ENCODE assay signal across 11 cellular contexts in the genomic region with DNA sequence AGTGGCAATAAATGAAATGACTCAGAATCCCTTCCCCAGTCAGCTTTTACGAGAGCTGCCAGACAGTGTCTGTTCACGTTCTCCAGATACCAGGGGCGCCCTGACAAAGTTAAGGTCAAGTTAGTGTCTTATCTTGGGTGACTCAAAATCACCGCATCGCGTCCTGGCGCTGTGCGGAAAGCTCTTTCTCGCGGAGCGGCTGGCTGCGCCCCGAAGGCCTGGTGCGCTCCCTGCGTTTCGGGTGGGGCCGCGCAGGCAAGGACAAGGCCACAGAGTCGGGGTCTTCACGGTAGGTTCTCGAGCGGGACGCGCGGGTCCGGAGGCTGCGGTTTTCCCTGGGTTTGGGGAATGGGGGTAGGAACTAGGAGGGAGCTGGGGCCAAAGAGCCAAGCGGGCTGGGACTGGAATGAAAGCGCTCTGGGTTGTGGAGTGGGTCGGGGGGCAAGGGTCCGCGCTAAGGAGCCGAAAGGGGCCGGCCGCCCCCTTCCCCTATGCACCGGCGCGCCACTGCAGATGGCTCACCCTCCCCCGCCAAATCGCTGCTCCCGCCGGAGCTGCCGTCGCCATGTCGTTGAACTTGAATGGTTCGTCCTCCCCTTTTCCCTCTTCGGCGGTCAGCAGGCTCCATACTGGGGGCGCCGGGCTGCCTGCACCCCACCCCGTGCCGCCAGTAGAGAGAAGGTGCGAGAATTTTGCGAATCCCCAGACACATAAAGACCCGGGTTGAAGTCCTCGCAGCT. TPM values are rescaled to one million over a fixed set of nuclear protein-coding genes. Genes with fewer than 3 reads are reported as not detected.
DNase-seq lines count a peak whose midpoint lies in the region; ATAC-seq, FAIRE-seq and TF ChIP-seq lines count a peak whose summit lies in the region.
"Had no signal": no experiment of that assay in that cellular context is flagged by ENCODE, and none has a peak within 500 bp of the region (broad histone marks: within the 10 kb centered on the region; RNA-seq: fewer than 3 reads in every experiment).

No MANE protein-coding gene starts in this region.

- TF ChIP-seq RAD21 in A549 (conservative IDR thresholded peaks at IDR 0.05 in 1 of 2, IDR thresholded peaks at IDR 0.05 in 1 of 2): no peak

- H3K9me2 ChIP-seq in GM23248 (ENCODE audit: insufficient read depth): no peaks in the 10 kb centered on the region

- no peak for TF ChIP-seq EP300 in A549 (IDR thresholded peaks at IDR 0.05)

- peak; percentile 52 to 80 for ATAC-seq in A549
- ATAC-seq in mucosa of descending colon: peak; percentile 30
- ATAC-seq in upper lobe of right lung: no peak
- no peak for ATAC-seq in GM19467 (IDR thresholded peaks at IDR 0.05; ENCODE audit: unreplicated experiment)

- no peaks in the 10 kb centered on the region for H3K27me3 ChIP-seq in GM23248 (replicated peaks; ENCODE audit: insufficient read depth)
- peaks cover 89% of the 10 kb centered on the region for H3K27me3 ChIP-seq in WERI-Rb-1 (ENCODE audit: insufficient read depth, low read depth, severe bottlenecking)
- H3K27me3 ChIP-seq in upper lobe of right lung: peaks cover 98% of the 10 kb centered on the region

- H3K9me3 ChIP-seq in A549: no peaks in the 10 kb centered on the region
- H3K9me3 ChIP-seq in GM23248 (ENCODE audit: low read depth): no peaks in the 10 kb centered on the region
- H3K9me3 ChIP-seq in WERI-Rb-1 (ENCODE audit: severe bottlenecking): peaks cover 17% of the 10 kb centered on the region
- H3K9me3 ChIP-seq in mucosa of descending colon: no peaks in the 10 kb centered on the region
- H3K9me3 ChIP-seq in upper lobe of right lung: no peaks in the 10 kb centered on the region

- 12% methylated on average over 40 of the region's 56 CpGs for WGBS in A549 (ENCODE audit: missing lambda C conversion rate)
- WGBS in GM23248 (ENCODE audit: low coverage in 1 of 2, low lambda C conversion rate in 2 of 2, missing lambda C conversion rate in 2 of 2), 2 experiments: 1% methylated on average over 47 to 56 of the region's 56 CpGs

- H3K79me2 ChIP-seq in GM23248 (ENCODE audit: insufficient read depth): peaks cover 73% of the 10 kb centered on the region

- POLR2A ChIA-PET in A549 (lab: Yijun Ruan, JAX): interaction anchor here (0.6 to 1.2 kb wide), 4 partner anchors 103 to 1160 kb away, joined by 3 to 5 read pairs (median 3); a partner anchor contains a TSS

- TF ChIP-seq CTCF in A549 (IDR thresholded peaks at IDR 0.05) (no peak), WERI-Rb-1 (IDR thresholded peaks at IDR 0.05; ENCODE audit: low read depth, low read length) (no peak), mucosa of descending colon (IDR thresholded peaks at IDR 0.05) (no peak), upper lobe of right lung (IDR thresholded peaks at IDR 0.05) (no peak)

- intact Hi-C loops in mucosa of descending colon (cut with DNase I, micrococcal nuclease): no loop called here
- intact Hi-C loops in head of caudate nucleus (cut with DNase I): no loop called here
- intact Hi-C loops in upper lobe of right lung (cut with DNase I): no loop called here

- H3K36me3 ChIP-seq in GM23248 (ENCODE audit: low read depth) (peaks cover under 1% of the 10 kb centered on the region; the same call in 1 of the 2 replicates), WERI-Rb-1 (no peaks in the 10 kb centered on the region), mucosa of descending colon (ENCODE audit: low read depth) (no peaks in the 10 kb centered on the region), upper lobe of right lung (no peaks in the 10 kb centered on the region)

- in situ Hi-C loops in GM23248 (cut with MboI): loop anchor here (25.0 kb wide), 1 partner anchor 1633 kb away; no protein-coding TSS in a partner anchor

- peak overlapping the region; percentile 56 for H3K4me3 ChIP-seq in A549
- peak overlapping the region; percentile 88 for H3K4me3 ChIP-seq in GM23248
- H3K4me3 ChIP-seq in WERI-Rb-1 (ENCODE audit: low read depth, low read length): 0 out of 2 replicates have a peak overlapping the region, but pooled peaks have one; percentile 3
- no peak overlapping the region for H3K4me3 ChIP-seq in mucosa of descending colon
- no peak overlapping the region for H3K4me3 ChIP-seq in upper lobe of right lung

- peaks cover 28% of the 10 kb centered on the region for H3F3A ChIP-seq in GM23248 (ENCODE audit: insufficient read depth)

- peak overlapping the region; percentile 93 for H3K9ac ChIP-seq in GM23248

- CTCF ChIA-PET in A549 (lab: Yijun Ruan, JAX): interaction anchor here (0.6 to 2.3 kb wide), 13 partner anchors 8 to 888 kb away, joined by 3 to 9 read pairs (median 3); no protein-coding TSS in a partner anchor

- H3K27ac ChIP-seq in A549: peak overlapping the region; percentile 72 to 90
- peak overlapping the region; percentile 89 for H3K27ac ChIP-seq in GM23248
- no peak overlapping the region for H3K27ac ChIP-seq in WERI-Rb-1
- no peak overlapping the region for H3K27ac ChIP-seq in upper lobe of right lung

- H3K4me1 ChIP-seq in A549: peaks cover 30% of the 10 kb centered on the region
- H3K4me1 ChIP-seq in GM23248 (ENCODE audit: insufficient read depth): peaks cover 8% of the 10 kb centered on the region
- H3K4me1 ChIP-seq in mucosa of descending colon (ENCODE audit: low read depth): peaks cover 23% of the 10 kb centered on the region
- no peaks in the 10 kb centered on the region for H3K4me1 ChIP-seq in upper lobe of right lung

- no peaks in the 10 kb centered on the region for H4K20me1 ChIP-seq in GM23248 (ENCODE audit: insufficient read depth)

- DNase-seq in A549 (ENCODE audit: low read depth in 1 of 2, low spot score in 1 of 2) (peak; percentile 62 to 82), GM23248 (peak; percentile 85), WERI-Rb-1 (no peak), mucosa of descending colon (peak in 1 of 3 donors; percentile 36), head of caudate nucleus (no peak), CD1c-positive myeloid dendritic cell (ENCODE audit: extremely low spot score) (no peak), upper lobe of right lung (no peak)
- DNase-seq: NCI-H2029 had no signal

- TF ChIP-seq POLR2A in A549 (IDR thresholded peaks at IDR 0.05; ENCODE audit: low read length): no peak

- H2AFZ ChIP-seq in GM23248: peak overlapping the region; percentile 82

- H3K4me2 ChIP-seq in A549: peak overlapping the region; percentile 97
- H3K4me2 ChIP-seq in GM23248 (ENCODE audit: unreplicated experiment): peak overlapping the region; percentile 95

- no peak for FAIRE-seq in A549 (lab: Jason Lieb, UNC)

TF ChIP-seq in A549, 52 proteins besides CTCF, POLR2A, EP300 and RAD21 (continues in another document):
- TF ChIP-seq CEBPB (IDR thresholded peaks at IDR 0.05): 0 out of 4 replicates have a peak, but pooled peaks of 1 of the 2 experiments have one; percentile 28

RNA-seq across cellular contexts. Expression of a gene that starts 2.6 kb away (rescaled TPM):
- polyA plus RNA-seq in A549 (2011; rRNA removed): 2.6 and 2.9 TPM in 2 replicates
- 3.0 and 3.9 TPM in 2 replicates for polyA plus RNA-seq in A549 (2012; cell fraction: cytosol; rRNA removed)
- 3.3 and 3.5 TPM in 2 replicates for polyA plus RNA-seq in A549 (2012; cell fraction: nucleus; rRNA removed)
- polyA plus RNA-seq in A549 (2017; fragmentation: RNase III; extraction: RNeasy Plus Mini Kit Qiagen cat#74134 plus additional on column Dnase treatment): 3.7 to 4.9 TPM (median 4.8 TPM) in 3 replicates
- 0.92 and 1.0 TPM in 2 replicates for polyA minus RNA-seq in A549 (2011; rRNA and poly(A)+ RNA removed)
- 28.4 and 31.6 TPM in 2 replicates for total RNA-seq in GM23248 (2014; rRNA removed; shearing (Covaris generic))
- 27.7 and 30.0 TPM in 2 replicates for polyA plus RNA-seq in GM23248 (2016; fragmentation: Nextera tagmentation; extraction: Ambion mirVana)
- total RNA-seq in mucosa of descending colon: 1 to 10 TPM; 1.2 to 2.1 (median 2.1) TPM
- total RNA-seq in upper lobe of right lung: not detected
- total RNA-seq: T-helper 2 cell treated with Interferon-gamma antibody and Interleukin-4, amounts not matched to agents 100 ng/mL and 5 ng/mL, for 36 hours had no signal

RNA-seq across cellular contexts. Expression of a gene that starts 4.9 kb away (rescaled TPM):
- not detected in 2 replicates for polyA plus RNA-seq in A549 (2011; rRNA removed)
- not detected in 2 replicates for polyA plus RNA-seq in A549 (2012; cell fraction: cytosol; rRNA removed)
- polyA plus RNA-seq in A549 (2012; cell fraction: nucleus; rRNA removed): not detected in 2 replicates
- not detected in 3 replicates for polyA plus RNA-seq in A549 (2017; fragmentation: RNase III; extraction: RNeasy Plus Mini Kit Qiagen cat#74134 plus additional on column Dnase treatment)
- not detected in 2 replicates for polyA minus RNA-seq in A549 (2011; rRNA and poly(A)+ RNA removed)
- total RNA-seq in GM23248 (2014; rRNA removed; shearing (Covaris generic)): 0.22 TPM in 1 of 2 replicates, not detected in the other
- 0.14 and 0.19 TPM in 2 replicates for polyA plus RNA-seq in GM23248 (2016; fragmentation: Nextera tagmentation; extraction: Ambion mirVana)
- not detected for total RNA-seq in mucosa of descending colon
- total RNA-seq in upper lobe of right lung: not detected
- total RNA-seq: glomerular endothelial cell; T-helper 2 cell treated with Interferon-gamma antibody and Interleukin-4, amounts not matched to agents 100 ng/mL and 5 ng/mL, for 36 hours had no signal

RNA-seq across cellular contexts. Expression of a gene that starts 12.0 kb away (rescaled TPM):
- polyA plus RNA-seq in A549 (2011; rRNA removed) (0.25 and 0.35 TPM in 2 replicates), A549 (2017; fragmentation: RNase III; extraction: RNeasy Plus Mini Kit Qiagen cat#74134 plus additional on column Dnase treatment) (0.12 to 0.17 TPM (median 0.13 TPM) in 3 replicates), GM23248 (2016; fragmentation: Nextera tagmentation; extraction: Ambion mirVana) (1.9 and 2.4 TPM in 2 replicates)
- 0.10 and 0.17 TPM in 2 replicates for polyA plus RNA-seq in A549 (2012; cell fraction: cytosol; rRNA removed)
- polyA plus RNA-seq in A549 (2012; cell fraction: nucleus; rRNA removed): 0.10 and 0.12 TPM in 2 replicates
- not detected in 2 replicates for polyA minus RNA-seq in A549 (2011; rRNA and poly(A)+ RNA removed)
- total RNA-seq in GM23248 (2014; rRNA removed; shearing (Covaris generic)): 1.0 and 3.8 TPM in 2 replicates
- total RNA-seq in mucosa of descending colon (1 to 10 TPM in 2 of 3 donors, not detected in 1; 1.1 to 1.5 TPM), upper lobe of right lung (not detected)
- total RNA-seq: glomerular endothelial cell; T-helper 2 cell treated with Interferon-gamma antibody and Interleukin-4, amounts not matched to agents 100 ng/mL and 5 ng/mL, for 36 hours had no signal

RNA-seq across cellular contexts. Expression of a gene that starts 12.1 kb away (rescaled TPM):
- polyA plus RNA-seq in A549 (2011; rRNA removed) (4.6 and 4.8 TPM in 2 replicates), A549 (2017; fragmentation: RNase III; extraction: RNeasy Plus Mini Kit Qiagen cat#74134 plus additional on column Dnase treatment) (3.7 to 5.4 TPM (median 4.3 TPM) in 3 replicates), GM23248 (2016; fragmentation: Nextera tagmentation; extraction: Ambion mirVana) (10.9 and 16.0 TPM in 2 replicates)
- polyA plus RNA-seq in A549 (2012; cell fraction: cytosol; rRNA removed): 1.8 and 2.3 TPM in 2 replicates
- 3.6 and 6.3 TPM in 2 replicates for polyA plus RNA-seq in A549 (2012; cell fraction: nucleus; rRNA removed)
- 1.2 and 1.9 TPM in 2 replicates for polyA minus RNA-seq in A549 (2011; rRNA and poly(A)+ RNA removed)
- total RNA-seq in GM23248 (2014; rRNA removed; shearing (Covaris generic)): 17.2 and 23.5 TPM in 2 replicates
- total RNA-seq in mucosa of descending colon (1 to 10 TPM; 1.8 to 4.1 (median 3.0) TPM), upper lobe of right lung (0.55 TPM)
- total RNA-seq: T-helper 2 cell treated with Interferon-gamma antibody and Interleukin-4, amounts not matched to agents 100 ng/mL and 5 ng/mL, for 36 hours had no signal

RNA-seq across cellular contexts. Expression of a gene that starts 18.0 kb away (rescaled TPM):
- polyA plus RNA-seq in A549 (2011; rRNA removed) (0.34 and 0.45 TPM in 2 replicates), A549 (2017; fragmentation: RNase III; extraction: RNeasy Plus Mini Kit Qiagen cat#74134 plus additional on column Dnase treatment) (0.94 to 1.7 TPM (median 1.0 TPM) in 3 replicates), GM23248 (2016; fragmentation: Nextera tagmentation; extraction: Ambion mirVana) (5.7 and 7.2 TPM in 2 replicates)
- 0.30 and 0.47 TPM in 2 replicates for polyA plus RNA-seq in A549 (2012; cell fraction: cytosol; rRNA removed)
- 8.3 and 8.7 TPM in 2 replicates for polyA plus RNA-seq in A549 (2012; cell fraction: nucleus; rRNA removed)
- not detected in 2 replicates for polyA minus RNA-seq in A549 (2011; rRNA and poly(A)+ RNA removed)
- total RNA-seq in GM23248 (2014; rRNA removed; shearing (Covaris generic)): 4.2 and 7.0 TPM in 2 replicates
- total RNA-seq in mucosa of descending colon (1 to 10 TPM; 2.1 to 5.6 (median 2.2) TPM), upper lobe of right lung (1.6 TPM)
- total RNA-seq: T-helper 2 cell treated with Interferon-gamma antibody and Interleukin-4, amounts not matched to agents 100 ng/mL and 5 ng/mL, for 36 hours had no signal

Comparison
In these comparisons a context has a peak if more than half of its experiments do, and no peak if none do; other contexts are left out.
1. ATAC-seq: peak in A549 (2 of 2) and mucosa of descending colon (single experiment); none in upper lobe of right lung (single experiment) and GM19467 (single experiment).
2. DNase-seq: peak in A549 (2 of 2) and GM23248 (single experiment); none in WERI-Rb-1 (single experiment), head of caudate nucleus (0 of 42), CD1c-positive myeloid dendritic cell (single experiment) and upper lobe of right lung (single experiment).
3. H3K27ac ChIP-seq: peak in A549 (2 of 2) and GM23248 (single experiment); none in WERI-Rb-1 (single experiment) and upper lobe of right lung (single experiment).
4. H3K4me3 ChIP-seq: peak in A549 (single experiment), GM23248 (single experiment) and WERI-Rb-1 (single experiment); none in mucosa of descending colon (single experiment) and upper lobe of right lung (single experiment).